In the genomic region with DNA sequence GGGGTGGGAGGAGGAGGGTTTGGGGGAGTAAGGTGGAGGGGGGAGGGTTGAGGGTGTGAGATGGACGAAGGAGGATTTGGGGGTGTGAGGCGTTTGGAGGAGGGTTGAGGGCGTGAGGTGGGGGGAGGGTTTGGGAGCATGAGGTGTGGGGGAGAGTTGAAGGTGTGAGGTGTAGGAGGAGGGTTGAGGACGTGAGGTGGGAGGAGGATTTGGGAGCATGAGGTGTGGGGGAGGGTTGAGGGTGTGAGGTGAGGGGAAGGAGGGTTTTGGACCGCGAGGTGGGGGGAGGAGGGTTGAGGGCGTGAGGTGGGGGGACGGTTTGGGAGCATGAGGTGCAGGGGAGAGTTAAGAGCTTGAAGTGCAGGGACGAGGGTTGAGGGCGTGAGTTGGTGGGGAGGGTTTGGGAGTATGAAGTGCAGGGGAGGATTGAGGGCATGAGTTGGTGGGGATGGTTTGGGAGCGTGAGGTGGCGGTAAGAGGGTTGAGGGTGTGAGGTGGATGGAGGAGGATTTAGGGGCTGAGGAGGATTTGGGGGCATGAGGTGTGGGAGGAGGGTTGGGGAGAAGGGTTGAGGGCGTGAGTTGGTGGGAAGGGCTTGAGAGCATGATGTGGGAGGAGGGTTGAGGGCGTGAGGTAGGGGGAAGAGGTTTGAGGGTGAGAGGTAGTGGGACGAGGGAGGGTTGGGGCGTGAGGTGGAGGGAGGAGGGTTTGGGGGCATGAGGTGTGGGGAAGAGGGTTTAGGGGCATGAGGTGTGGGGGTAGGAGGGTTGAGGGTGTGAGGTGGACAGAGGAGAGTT, we compare ENCODE assay signal across 20 cellular contexts. TPM values are rescaled to one million over a fixed set of nuclear protein-coding genes. Genes with fewer than 3 reads are reported as not detected.
DNase-seq lines count a peak whose midpoint lies in the region; ATAC-seq and TF ChIP-seq lines count a peak whose summit lies in the region.
"Had no signal": no experiment of that assay in that cellular context is flagged by ENCODE, and none has a peak within 500 bp of the region (broad histone marks: within the 10 kb centered on the region; RNA-seq: fewer than 3 reads in every experiment).

No MANE protein-coding gene starts in this region.

- H3K27ac Mint-ChIP-seq in MCF 10A (ENCODE audit: low read depth, unreplicated experiment) (peak overlapping the region; percentile 98), HFFc6 (peak overlapping the region; percentile 18; the same call in 1 of the 2 replicates)
- H3K27ac Mint-ChIP-seq in effector memory CD8-positive, alpha-beta T cell = peak overlapping the region in 1 of 2 donors; percentile 31

- H3K9me3 Mint-ChIP-seq in MCF 10A (ENCODE audit: unreplicated experiment) (no peaks in the 10 kb centered on the region), HFFc6 (no peaks in the 10 kb centered on the region)
- H3K9me3 Mint-ChIP-seq in effector memory CD8-positive, alpha-beta T cell = peaks cover 4 to 7% of the 10 kb centered on the region in 2 donors
- H3K9me3 Mint-ChIP-seq: activated naive CD8-positive, alpha-beta T cell treated with anti-CD3 and anti-CD28 coated beads, Interleukin-2, amount 10 ng/mL, durations not matched to agents 7 days and 5 days; activated T-helper 1 cell treated with anti-CD3 and anti-CD28 coated beads, Interleukin-12 subunit alpha, Interleukin-12 subunit beta, Interleukin-2, Interleukin-4 antibody, amounts not matched to agents 30 ng/mL and 10 ng/mL and 1 ng/mL, durations not matched to agents 14 hours and 24 hours and 36 hours had no signal

- dilution Hi-C loops in mammary epithelial cell (cut with HindIII; ENCODE audit: low sequenced_read_pairs) = no loop called here

- H3K9ac ChIP-seq in mammary epithelial cell (ENCODE audit: insufficient read depth, low read length) = no peak overlapping the region

- H3K36me3 Mint-ChIP-seq in MCF 10A (ENCODE audit: insufficient read depth, unreplicated experiment) (no peaks in the 10 kb centered on the region), HFFc6 (ENCODE audit: low read depth) (no peaks in the 10 kb centered on the region)
- H3K36me3 Mint-ChIP-seq in effector memory CD8-positive, alpha-beta T cell (ENCODE audit: insufficient read depth) = peaks cover 13% of the 10 kb centered on the region
- H3K36me3 Mint-ChIP-seq: activated CD8-positive, alpha-beta memory T cell treated with anti-CD3 and anti-CD28 coated beads, Interleukin-2, amount 10 ng/mL, durations not matched to agents 7 days and 5 days had no signal

- POLR2A ChIA-PET in MCF 10A (lab: Yijun Ruan, JAX) = no interaction called here

- in situ Hi-C loops in mammary epithelial cell (cut with MboI; ENCODE audit: low sequenced_read_pairs in 2 of 2) = no loop called here

- H3K4me3 Mint-ChIP-seq in MCF 10A (ENCODE audit: unreplicated experiment) (peak overlapping the region; percentile 96), HFFc6 (no peak overlapping the region; the same call in 1 of the 2 replicates)
- peak overlapping the region; percentile 38 to 48 for H3K4me3 Mint-ChIP-seq in effector memory CD8-positive, alpha-beta T cell

- H3K27ac ChIP-seq in mammary epithelial cell (ENCODE audit: insufficient read depth, low read depth, low read length) = no peak overlapping the region
- no peak overlapping the region for H3K27ac ChIP-seq in psoas muscle
- H3K27ac ChIP-seq in effector memory CD4-positive, alpha-beta T cell (ENCODE audit: insufficient read depth, low read length, poor library complexity, severe bottlenecking) = no peak overlapping the region
- H3K27ac ChIP-seq: epithelial cell of prostate had no signal

- intact Hi-C loops in MCF 10A (cut with micrococcal nuclease) = loop anchor here (2.0 kb wide), 1 partner anchor 73 kb away; the partner anchor contains the start of gene GFM1
- intact Hi-C loops in mammary epithelial cell (cut with micrococcal nuclease) = loop anchor here (2.0 to 5.0 kb wide), 2 partner anchors 70 to 785 kb away; partner anchors contain the start of gene GFM1
- intact Hi-C loops in psoas muscle (cut with DNase I) = loop anchor here (5.0 kb wide), 1 partner anchor 70 kb away; the partner anchor contains the start of gene GFM1 (in 2 of the 2)

- peaks cover 6% of the 10 kb centered on the region for H3K4me1 Mint-ChIP-seq in MCF 10A (ENCODE audit: insufficient read depth, unreplicated experiment)
- peaks cover 14% of the 10 kb centered on the region for H3K4me1 Mint-ChIP-seq in HFFc6 (ENCODE audit: low read depth)
- peaks cover 6 to 9% of the 10 kb centered on the region in 2 donors for H3K4me1 Mint-ChIP-seq in effector memory CD8-positive, alpha-beta T cell (ENCODE audit: low read depth in 2 of 2)

- BruUV-seq in MCF 10A (replicated peaks; lab: Mats Ljungman, UMichigan) (no TSS peak), mammary epithelial cell (replicated peaks; lab: Mats Ljungman, UMichigan) (no TSS peak)

- H3K9me3 ChIP-seq in mammary epithelial cell (replicated peaks; ENCODE audit: insufficient read depth, low read length) (no peaks in the 10 kb centered on the region), psoas muscle (no peaks in the 10 kb centered on the region)
- H3K9me3 ChIP-seq in effector memory CD4-positive, alpha-beta T cell (ENCODE audit: control insufficient read depth, low read length) = no peaks in the 10 kb centered on the region

- no peak for ATAC-seq in effector memory CD8-positive, alpha-beta T cell (replicated peaks)
- ATAC-seq in psoas muscle (no peak), HG03565 (IDR thresholded peaks at IDR 0.05; ENCODE audit: unreplicated experiment) (no peak)
- ATAC-seq: activated CD8-positive, alpha-beta memory T cell treated with anti-CD3 and anti-CD28 coated beads, Interleukin-2, amount 10 ng/mL, durations not matched to agents 7 days and 5 days had no signal

- H3K27me3 Mint-ChIP-seq in MCF 10A (ENCODE audit: insufficient read depth, unreplicated experiment) (no peaks in the 10 kb centered on the region), HFFc6 (ENCODE audit: insufficient read depth) (peaks cover 6% of the 10 kb centered on the region)
- H3K27me3 Mint-ChIP-seq in effector memory CD8-positive, alpha-beta T cell = peaks cover 30 to 39% of the 10 kb centered on the region in 2 donors

- WGBS in mammary epithelial cell (ENCODE audit: low coverage, missing lambda C conversion rate) = no CpG with 5 or more reads among the region's 16 CpGs
- WGBS in psoas muscle, 3 donors = 67 to 96% (median 86%) methylated on average over 15 to 16 of the region's 16 CpGs

- H3K36me3 ChIP-seq in mammary epithelial cell (ENCODE audit: insufficient read depth, low read length) = no peaks in the 10 kb centered on the region
- H3K36me3 ChIP-seq in psoas muscle (ENCODE audit: insufficient read depth in 1 of 2, low read depth in 1 of 2) = no peaks in the 10 kb centered on the region
- no peaks in the 10 kb centered on the region for H3K36me3 ChIP-seq in effector memory CD4-positive, alpha-beta T cell (ENCODE audit: control insufficient read depth, insufficient read depth, low read length)
- H3K36me3 ChIP-seq: brain microvascular endothelial cell had no signal

- TF ChIP-seq CTCF in MCF 10A (IDR thresholded peaks at IDR 0.05; ENCODE audit: unreplicated experiment) (no peak), mammary epithelial cell (conservative IDR thresholded peaks at IDR 0.05 in 1 of 2, IDR thresholded peaks at IDR 0.05 in 1 of 2; ENCODE audit: extremely low read depth in 1 of 2, insufficient read depth in 1 of 2, low read depth in 1 of 2, low read length in 2 of 2) (no peak), HFFc6 (IDR thresholded peaks at IDR 0.05) (no peak), psoas muscle (IDR thresholded peaks at IDR 0.05) (no peak)

- H3K4me1 ChIP-seq in mammary epithelial cell (ENCODE audit: insufficient read depth, low read length) (peaks cover 3% of the 10 kb centered on the region), psoas muscle (peaks cover 16% of the 10 kb centered on the region)
- peaks cover 7% of the 10 kb centered on the region for H3K4me1 ChIP-seq in effector memory CD4-positive, alpha-beta T cell (ENCODE audit: control insufficient read depth, insufficient read depth, low read length, poor library complexity, severe bottlenecking)

- DNase-seq in MCF 10A (ENCODE audit: unreplicated experiment) (no peak), mammary epithelial cell (no peak), HFFc6 (no peak), psoas muscle (no peak), cerebellum (ENCODE audit: low spot score) (no peak)
- no peak for DNase-seq in effector memory CD8-positive, alpha-beta T cell
- no peak for DNase-seq in effector memory CD4-positive, alpha-beta T cell
- DNase-seq: activated CD4-positive, alpha-beta T cell treated with anti-CD3 and anti-CD28 coated beads for 4 hours; activated CD8-positive, alpha-beta memory T cell treated with anti-CD3 and anti-CD28 coated beads, Interleukin-2, amount 10 ng/mL, durations not matched to agents 7 days and 5 days; activated naive CD8-positive, alpha-beta T cell treated with anti-CD3 and anti-CD28 coated beads, Interleukin-2, amount 10 ng/mL, durations not matched to agents 7 days and 5 days; brain microvascular endothelial cell; NCI-H1048; NCI-H2029; OCI-M1; SHP77 treated with DMSO at 0.1 percent for 48 hours; stimulated activated CD4-positive, alpha-beta T cell treated with anti-CD3 and anti-CD28 coated beads, Interleukin-12 subunit alpha, Interleukin-12 subunit beta, amount 100 ng/mL, for 4 hours had no signal

- H3K4me2 ChIP-seq in mammary epithelial cell (ENCODE audit: insufficient read depth, low read depth, low read length) = no peak overlapping the region

- H3K79me2 ChIP-seq in mammary epithelial cell (ENCODE audit: insufficient read depth, low read length) = no peaks in the 10 kb centered on the region

- H4K20me1 ChIP-seq in mammary epithelial cell (ENCODE audit: insufficient read depth, low read length) = no peaks in the 10 kb centered on the region

- CTCF ChIA-PET in MCF 10A (lab: Yijun Ruan, JAX) (no interaction called here), mammary epithelial cell (lab: Charles Lee; ENCODE audit: low non-redundant PET) (no interaction called here)

- H3K4me3 ChIP-seq in mammary epithelial cell (replicated peaks in 1 of 3; ENCODE audit: insufficient read depth in 1 of 3, low read depth in 2 of 3, low read length in 3 of 3) = no peak overlapping the region
- H3K4me3 ChIP-seq in psoas muscle = peak overlapping the region; percentile 78
- H3K4me3 ChIP-seq in effector memory CD4-positive, alpha-beta T cell (ENCODE audit: insufficient read depth, low read depth, low read length, poor library complexity, severe bottlenecking) = no peak overlapping the region

- no peak overlapping the region for H2AFZ ChIP-seq in mammary epithelial cell (ENCODE audit: low read depth, low read length)

- H3K27me3 ChIP-seq in mammary epithelial cell (ENCODE audit: insufficient read depth, low read length) (no peaks in the 10 kb centered on the region), psoas muscle (ENCODE audit: insufficient read depth in 3 of 3, low read length in 2 of 3) (no peaks in the 10 kb centered on the region)
- H3K27me3 ChIP-seq in effector memory CD4-positive, alpha-beta T cell (replicated peaks; ENCODE audit: control insufficient read depth, insufficient read depth, low read length, poor library complexity, severe bottlenecking) = peaks cover 5% of the 10 kb centered on the region
- H3K27me3 ChIP-seq: brain microvascular endothelial cell had no signal

RNA-seq across cellular contexts. Expression of gene MLF1, which starts 1.2 kb away (rescaled TPM):
- total RNA-seq in MCF 10A (2022) (5.0 and 6.8 TPM in 2 replicates), mammary epithelial cell (10 to 100 TPM; 10.2 to 12.7 TPM), psoas muscle (10 to 100 TPM; 15.4 to 37.4 (median 20.8) TPM), cerebellum (24.5 TPM)
- polyA plus RNA-seq in mammary epithelial cell (6.9 TPM), psoas muscle (100 to 1,000 TPM in 1 of 3 donors, 10 to 100 TPM in 1, 1 to 10 TPM in 1; 4.9 to 117 (median 35.0) TPM)
- polyA minus RNA-seq in mammary epithelial cell = 10.6 TPM
- 1 to 10 TPM; 1.6 to 4.0 (median 2.9) TPM for total RNA-seq in HFFc6 (2021; fragmentation: NEBNext Ultra II Directional; extraction: Animal tissue kit (Norgen Biotek cat#: 25700))
- total RNA-seq: T-helper 1 cell treated with Interleukin-12 subunit alpha and Interleukin-12 subunit beta and Interleukin-4 antibody, amounts not matched to agents 30 ng/mL and 1 ng/mL, for 36 hours had no signal
